8 cellular contexts compared by ENCODE assay signal in the genomic region with DNA sequence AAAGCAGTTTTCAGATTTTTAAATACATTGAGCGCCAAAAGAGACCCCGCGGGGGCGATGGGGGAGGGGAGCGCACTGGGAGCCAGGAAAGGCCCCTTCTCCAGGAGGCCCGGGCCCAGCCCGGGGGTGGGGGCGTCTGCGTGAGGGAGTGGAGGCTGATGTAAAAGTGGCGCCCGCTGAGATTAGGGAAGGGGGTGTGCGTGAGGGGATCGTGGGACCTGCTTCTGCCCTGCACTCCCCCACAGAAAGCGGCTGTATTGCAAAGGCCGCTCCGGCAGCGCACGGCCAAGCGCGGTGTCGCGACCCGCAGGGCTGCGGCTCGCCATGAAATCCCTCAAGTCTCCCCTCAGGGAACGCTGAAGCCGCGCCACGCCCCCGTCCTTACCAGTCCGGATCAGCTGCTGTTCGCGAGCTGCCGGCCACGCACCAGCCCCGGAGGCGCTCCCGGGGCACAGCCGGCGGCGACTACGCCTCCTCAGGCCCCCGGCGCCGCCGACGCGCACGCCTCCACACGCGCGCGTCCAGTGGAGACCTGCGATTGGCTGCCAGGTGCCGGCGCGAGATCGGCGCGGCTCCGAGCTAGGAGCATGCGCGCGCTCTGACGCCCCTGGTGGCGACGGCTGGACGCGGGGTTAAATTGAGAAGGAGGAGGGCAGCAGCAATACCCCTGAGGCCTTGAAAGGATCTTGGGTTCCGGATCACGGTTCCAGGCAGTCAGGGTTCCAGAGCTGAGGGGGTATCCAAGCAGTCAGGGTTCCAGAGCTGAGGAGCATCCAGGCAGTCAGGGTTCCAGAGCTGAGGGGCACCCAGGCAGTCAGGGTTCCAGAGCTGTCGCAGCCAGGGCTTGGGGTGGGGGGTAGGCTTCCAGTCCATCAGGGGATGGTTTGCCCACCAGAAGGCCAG. TPM values are rescaled to one million over a fixed set of nuclear protein-coding genes. Genes with fewer than 3 reads are reported as not detected.
DNase-seq lines count a peak whose midpoint lies in the region; ATAC-seq and TF ChIP-seq lines count a peak whose summit lies in the region.

A gene with protein sequence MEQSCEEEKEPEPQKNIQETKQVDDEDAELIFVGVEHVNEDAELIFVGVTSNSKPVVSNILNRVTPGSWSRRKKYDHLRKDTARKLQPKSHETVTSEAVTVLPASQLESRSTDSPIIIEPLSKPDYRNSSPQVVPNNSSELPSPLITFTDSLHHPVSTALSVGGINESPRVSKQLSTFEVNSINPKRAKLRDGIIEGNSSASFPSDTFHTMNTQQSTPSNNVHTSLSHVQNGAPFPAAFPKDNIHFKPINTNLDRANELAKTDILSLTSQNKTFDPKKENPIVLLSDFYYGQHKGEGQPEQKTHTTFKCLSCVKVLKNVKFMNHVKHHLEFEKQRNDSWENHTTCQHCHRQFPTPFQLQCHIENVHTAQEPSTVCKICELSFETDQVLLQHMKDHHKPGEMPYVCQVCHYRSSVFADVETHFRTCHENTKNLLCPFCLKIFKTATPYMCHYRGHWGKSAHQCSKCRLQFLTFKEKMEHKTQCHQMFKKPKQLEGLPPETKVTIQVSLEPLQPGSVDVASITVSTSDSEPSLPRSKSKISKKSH (minus strand): TSS at position 469 of the 903 bp plus-strand sequence. CDS start 19,344 bp downstream, outside the sequence.

- no peaks in the 10 kb centered on the region for H3K36me3 ChIP-seq in mucosa of stomach (ENCODE audit: control insufficient read depth, insufficient read depth, low read length)

- H3K9me3 ChIP-seq in mucosa of stomach (ENCODE audit: control insufficient read depth, low read length), result no peaks in the 10 kb centered on the region

- H3K27me3 ChIP-seq in mucosa of stomach (ENCODE audit: control insufficient read depth, insufficient read depth, low read length), result no peaks in the 10 kb centered on the region

- no peak within 1 kb of the TSS for H3K27ac Mint-ChIP-seq in activated CD8-positive, alpha-beta memory T cell treated with anti-CD3 and anti-CD28 coated beads, Interleukin-2, amount 10 ng/mL, durations not matched to agents 7 days and 5 days

- peaks cover 22% of the 10 kb centered on the region for H3K27me3 Mint-ChIP-seq in activated CD8-positive, alpha-beta memory T cell treated with anti-CD3 and anti-CD28 coated beads, Interleukin-2, amount 10 ng/mL, durations not matched to agents 7 days and 5 days

- H3K9me3 Mint-ChIP-seq in activated CD8-positive, alpha-beta memory T cell treated with anti-CD3 and anti-CD28 coated beads, Interleukin-2, amount 10 ng/mL, durations not matched to agents 7 days and 5 days (ENCODE audit: low read depth), result peaks cover 10% of the 10 kb centered on the region

- H3K4me1 ChIP-seq in mucosa of stomach (ENCODE audit: control insufficient read depth, insufficient read depth, low read length), result no peaks in the 10 kb centered on the region

- ATAC-seq in GM19023 (IDR thresholded peaks at IDR 0.05; ENCODE audit: unreplicated experiment) (peak; percentile 91), HG03354 (IDR thresholded peaks at IDR 0.05; ENCODE audit: poor library complexity, severe bottlenecking, unreplicated experiment) (peak; percentile 92)
- peak; percentile 100 for ATAC-seq in activated CD8-positive, alpha-beta memory T cell treated with anti-CD3 and anti-CD28 coated beads, Interleukin-2, amount 10 ng/mL, durations not matched to agents 7 days and 5 days

- peak; percentile 51 for TF ChIP-seq CTCF in AG10803 (conservative IDR thresholded peaks at IDR 0.05; ENCODE audit: low read length)
- peak; percentile 63 for TF ChIP-seq CTCF in epithelial cell of esophagus (IDR thresholded peaks at IDR 0.05; ENCODE audit: insufficient read depth, low read depth, low read length, missing control alignments)

- peak; percentile 71 for DNase-seq in AG10803 (ENCODE audit: low read depth)
- peak; percentile 84 for DNase-seq in NCI-H774 (lab: John Stamatoyannopoulos, UW)
- peak; percentile 90 for DNase-seq in activated CD8-positive, alpha-beta memory T cell treated with anti-CD3 and anti-CD28 coated beads, Interleukin-2, amount 10 ng/mL, durations not matched to agents 7 days and 5 days
- peak; percentile 71 for DNase-seq in epithelial cell of esophagus (ENCODE audit: low read depth)
- peak; percentile 91 for DNase-seq in stimulated activated CD8-positive, alpha-beta memory T cell treated with anti-CD3 and anti-CD28 coated beads, Interleukin-4, amount 100 ng/mL, for 48 hours

- H3K36me3 Mint-ChIP-seq in activated CD8-positive, alpha-beta memory T cell treated with anti-CD3 and anti-CD28 coated beads, Interleukin-2, amount 10 ng/mL, durations not matched to agents 7 days and 5 days, result peaks cover 29% of the 10 kb centered on the region

- peaks cover 11% of the 10 kb centered on the region for H3K4me1 Mint-ChIP-seq in activated CD8-positive, alpha-beta memory T cell treated with anti-CD3 and anti-CD28 coated beads, Interleukin-2, amount 10 ng/mL, durations not matched to agents 7 days and 5 days

- CTCF ChIA-PET in activated CD8-positive, alpha-beta memory T cell treated with anti-CD3 and anti-CD28 coated beads, Interleukin-2, amount 10 ng/mL, durations not matched to agents 7 days and 5 days (lab: Charles Lee), result interaction anchor here (0.7 to 1.7 kb wide), 13 partner anchors 10 to 376 kb away, joined by 3 to 9 read pairs (median 4); no protein-coding TSS in a partner anchor

- H3K4me3 ChIP-seq in AG10803 (ENCODE audit: low read length) (peak within 1 kb of the TSS; percentile 67), epithelial cell of esophagus (ENCODE audit: low read length) (peak within 1 kb of the TSS; percentile 60), mucosa of stomach (ENCODE audit: low read length) (peak within 1 kb of the TSS; percentile 21)

- H3K4me3 Mint-ChIP-seq in activated CD8-positive, alpha-beta memory T cell treated with anti-CD3 and anti-CD28 coated beads, Interleukin-2, amount 10 ng/mL, durations not matched to agents 7 days and 5 days, result peak within 1 kb of the TSS; percentile 66

- H3K9ac ChIP-seq in mucosa of stomach (ENCODE audit: low read length), result peak within 1 kb of the TSS; percentile 51

RNA-seq across cellular contexts. Expression of the gene that starts here (rescaled TPM):
- total RNA-seq in activated CD8-positive, alpha-beta memory T cell treated with anti-CD3 and anti-CD28 coated beads, Interleukin-2, amount 10 ng/mL, durations not matched to agents 7 days and 5 days, result 1 to 10 TPM; 2.4 to 2.7 TPM

Comparison
In these comparisons a context has a peak if more than half of its experiments do, and no peak if none do; other contexts are left out.
1. Peak in every context shown above with its lines: DNase-seq, ATAC-seq and H3K4me3 ChIP-seq.